14 cellular contexts compared by ENCODE assay signal in the genomic region with DNA sequence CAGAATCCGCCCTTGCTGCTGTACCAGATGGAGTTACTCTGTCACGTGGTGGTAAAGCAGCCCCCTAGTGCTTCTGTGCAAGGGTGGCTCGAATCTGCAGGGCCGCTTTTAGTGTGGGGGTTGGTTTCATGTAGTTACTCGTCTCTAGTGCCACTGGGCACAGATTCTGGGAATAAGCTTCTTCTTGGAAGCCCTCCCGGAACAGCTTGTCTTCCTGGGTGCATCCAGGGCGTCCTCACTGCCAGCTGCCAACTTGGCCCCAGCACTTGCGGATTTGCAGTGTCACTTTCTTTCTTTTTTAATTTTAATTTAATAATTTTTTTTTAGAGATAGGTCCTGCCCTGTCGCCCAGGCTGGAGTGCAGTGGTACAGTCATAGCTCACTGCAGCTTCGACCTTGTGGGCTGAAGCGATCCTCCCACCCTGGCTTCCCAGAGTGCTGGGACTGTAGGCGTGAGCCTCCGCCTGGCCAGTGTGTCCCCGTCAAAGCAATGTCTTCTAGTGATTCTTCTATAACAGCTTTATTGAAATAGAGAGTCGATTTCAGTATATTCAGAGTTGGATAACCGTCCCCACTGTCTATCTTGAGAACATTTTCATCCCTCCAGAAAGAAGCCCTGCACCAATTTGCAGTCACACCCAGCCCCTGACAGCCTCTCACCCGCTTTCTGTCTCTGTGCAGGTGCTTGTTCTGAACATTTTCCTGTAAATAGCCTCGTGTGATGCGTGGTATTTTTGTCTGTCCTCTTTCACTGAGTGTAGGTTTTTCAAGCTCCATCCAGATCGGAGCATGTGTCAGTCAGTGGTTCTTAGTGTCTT. TPM values are rescaled to one million over a fixed set of nuclear protein-coding genes. Genes with fewer than 3 reads are reported as not detected.
A peak's percentile ranks its signal among the peaks of the same experiment; 100 is the strongest.
DNase-seq lines count a peak whose midpoint lies in the region; ATAC-seq and TF ChIP-seq lines count a peak whose summit lies in the region.
"Had no signal": no experiment of that assay in that cellular context is flagged by ENCODE, and none has a peak within 500 bp of the region (broad histone marks: within the 10 kb centered on the region; RNA-seq: fewer than 3 reads in every experiment).

No MANE protein-coding gene starts in this region.

- intact Hi-C loops in stomach (cut with DNase I; ENCODE audit: low total_unique reads) = no loop called here

- DNase-seq in NCI-H1694 (lab: John Stamatoyannopoulos, UW) (peak; percentile 69), anterior cingulate cortex (lab: John Stamatoyannopoulos, UW) (peak in 48 of 58 donors; percentile 28 to 87 (median 59)), inferior parietal cortex (ENCODE audit: extremely low spot score) (peak; percentile 73), stomach (peak; percentile 17), SJCRH30 (no peak), foreskin fibroblast (no peak)
- DNase-seq: CD8-positive, alpha-beta T cell; NCI-H1436; NCI-H774; stimulated activated naive CD8-positive, alpha-beta T cell treated with anti-CD3 and anti-CD28 coated beads, Interleukin-15, Interleukin-2, amounts not matched to agents 100 U/mL and 50 U/mL, for 24 hours had no signal

- TF ChIP-seq POLR2A in stomach (IDR thresholded peaks at IDR 0.05) = no peak

- H3K4me1 ChIP-seq in stomach = no peaks in the 10 kb centered on the region
- H3K4me1 ChIP-seq in SJCRH30 = no peaks in the 10 kb centered on the region

- WGBS in stomach, 5 donors = 84 to 94% (median 92%) methylated on average over 20 of the region's 20 CpGs

- TF ChIP-seq EP300 in stomach (IDR thresholded peaks at IDR 0.05) = peak; percentile 16

- H3K27ac ChIP-seq in stomach (no peak overlapping the region), SJCRH30 (no peak overlapping the region)
- H3K27ac ChIP-seq: hepatocyte had no signal

- ATAC-seq in HG03378 (IDR thresholded peaks at IDR 0.05; ENCODE audit: unreplicated experiment) (no peak), GM18861 (IDR thresholded peaks at IDR 0.05; ENCODE audit: unreplicated experiment) (no peak)
- ATAC-seq: CD8-positive, alpha-beta T cell; stimulated activated naive CD8-positive, alpha-beta T cell treated with anti-CD3 and anti-CD28 coated beads, Interleukin-15, Interleukin-2, amounts not matched to agents 100 U/mL and 50 U/mL, for 24 hours had no signal

- H3K27me3 ChIP-seq in stomach (no peaks in the 10 kb centered on the region), SJCRH30 (no peaks in the 10 kb centered on the region)
- H3K27me3 ChIP-seq: hepatocyte had no signal

- H3K36me3 ChIP-seq in stomach = peaks cover 55 to 100% (median 98%) of the 10 kb centered on the region in 4 donors
- H3K36me3 ChIP-seq in SJCRH30 = peaks cover 59% of the 10 kb centered on the region

- TF ChIP-seq CTCF in stomach (IDR thresholded peaks at IDR 0.05) (no peak), foreskin fibroblast (IDR thresholded peaks at IDR 0.05; ENCODE audit: low read depth, low read length) (no peak)

- H3K9me3 ChIP-seq in stomach = no peaks in the 10 kb centered on the region
- no peaks in the 10 kb centered on the region for H3K9me3 ChIP-seq in SJCRH30 (replicated peaks)

- H3K4me3 ChIP-seq in stomach (no peak overlapping the region), SJCRH30 (no peak overlapping the region), foreskin fibroblast (ENCODE audit: low read depth in 1 of 2, low read length in 2 of 2) (no peak overlapping the region)
- H3K4me3 ChIP-seq: hepatocyte, lung had no signal

RNA-seq across cellular contexts. Expression of gene PYGB, which starts 25.9 kb away (rescaled TPM):
- 100 to 1,000 TPM in 2 of 5 donors, 10 to 100 TPM in 3; 34.4 to 116 (median 78.8) TPM for total RNA-seq in stomach
- polyA plus RNA-seq in stomach = 10 to 100 TPM; 23.1 to 34.0 (median 28.8) TPM
- 39.1 and 42.3 TPM in 2 replicates for total RNA-seq in SJCRH30 (2014; rRNA removed; shearing (Covaris generic))

Comparison
In these comparisons a context has a peak if more than half of its experiments do, and no peak if none do; other contexts are left out.
1. DNase-seq: peak in NCI-H1694 (single experiment), anterior cingulate cortex (48 of 58), inferior parietal cortex (single experiment) and stomach (single experiment); none in SJCRH30 (0 of 2) and foreskin fibroblast (0 of 2).